18 cellular contexts compared by ENCODE assay signal in the genomic region with DNA sequence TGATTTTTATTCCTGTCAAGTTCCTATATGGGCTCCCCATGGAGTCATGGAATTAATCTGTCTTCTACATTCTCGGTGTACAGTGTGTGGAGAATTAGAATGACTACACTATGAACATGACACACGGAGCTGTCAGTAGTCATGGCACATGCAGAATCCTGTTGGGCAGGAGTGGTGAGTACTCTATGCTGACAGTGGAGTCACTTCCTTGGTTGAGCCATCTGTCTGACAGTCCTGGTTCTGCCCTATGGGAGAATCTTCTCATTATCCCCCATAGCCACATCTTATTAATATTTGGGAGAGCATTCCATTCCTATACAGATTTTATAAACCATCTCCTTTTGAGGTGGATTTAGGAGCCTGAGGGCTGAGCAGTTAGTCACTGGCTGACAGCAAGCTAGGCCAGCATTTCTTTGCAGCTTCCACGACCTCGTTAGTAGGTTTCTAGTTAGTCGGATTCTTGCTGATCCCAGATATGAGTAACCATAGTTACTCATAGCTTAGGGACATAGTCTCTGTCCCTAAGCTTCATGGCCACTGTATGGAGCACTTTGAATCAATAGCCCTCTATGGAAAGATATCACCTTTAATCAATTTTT.
A peak's percentile ranks its signal among the peaks of the same experiment; 100 is the strongest.
DNase-seq lines count a peak whose midpoint lies in the region; TF ChIP-seq lines count a peak whose summit lies in the region.
"Had no signal": no experiment of that assay in that cellular context is flagged by ENCODE, and none has a peak within 500 bp of the region (broad histone marks: within the 10 kb centered on the region; RNA-seq: fewer than 3 reads in every experiment).

No MANE protein-coding gene starts in this region.

- no peaks in the 10 kb centered on the region for H3K27me3 ChIP-seq in smooth muscle cell (ENCODE audit: low read depth)
- H3K27me3 ChIP-seq: BE2C, MG63 had no signal

- H3K4me1 ChIP-seq in smooth muscle cell (ENCODE audit: low read depth) = no peaks in the 10 kb centered on the region
- H3K4me1 ChIP-seq: BE2C had no signal

- H3K9me3 ChIP-seq in smooth muscle cell (replicated peaks; ENCODE audit: low read depth) = no peaks in the 10 kb centered on the region
- H3K9me3 ChIP-seq: BE2C, MG63 had no signal

- DNase-seq in ELR (ENCODE audit: low read depth) (peak; percentile 81), RWPE1 (ENCODE audit: low spot score) (peak; percentile 20), epithelial cell of prostate (ENCODE audit: low read depth, low spot score) (peak; percentile 60), smooth muscle cell (lab: John Stamatoyannopoulos, UW; ENCODE audit: unreplicated experiment) (no peak), iPS-NIHi7 (ENCODE audit: extremely low spot score) (no peak), H4 (ENCODE audit: low spot score) (no peak)
- no peak for DNase-seq in activated naive CD4-positive, alpha-beta T cell treated with Interleukin-2 at 50 U/mL for 16 hours
- DNase-seq: ACHN; BE2C; CD4-positive, alpha-beta memory T cell; MG63; NCI-H1092 treated with DMSO at 0.1 percent for 48 hours; NCI-H1694; NCI-H510A treated with DMSO at 0.1 percent for 48 hours; NCI-H82; PC-9; SHP77 treated with DMSO at 0.1 percent for 48 hours had no signal

- H4K20me1 ChIP-seq in smooth muscle cell (ENCODE audit: low read depth) = no peaks in the 10 kb centered on the region

- POLR2A ChIA-PET in RWPE1 (lab: Yijun Ruan, JAX; ENCODE audit: low non-redundant PET) = no interaction called here

- 17% methylated on average over 5 of the region's 5 CpGs for WGBS in smooth muscle cell (ENCODE audit: low lambda C conversion rate)

- peak overlapping the region; percentile 38 for H3K4me2 ChIP-seq in smooth muscle cell
- H3K4me2 ChIP-seq: GM23338, PC-9 had no signal

- H2AFZ ChIP-seq in smooth muscle cell (ENCODE audit: low read depth) = no peak overlapping the region
- H2AFZ ChIP-seq: GM23338, PC-9 had no signal

- H3K4me3 ChIP-seq in smooth muscle cell = no peak overlapping the region
- H3K4me3 ChIP-seq: GM23338, MG63, PC-9 had no signal

- H3K9ac ChIP-seq in smooth muscle cell (ENCODE audit: low read depth) = no peak overlapping the region

- TF ChIP-seq CTCF in RWPE1 (conservative IDR thresholded peaks at IDR 0.05; ENCODE audit: low read depth) (no peak), smooth muscle cell (IDR thresholded peaks at IDR 0.05; ENCODE audit: borderline replicate concordance, insufficient read depth, poor library complexity, severe bottlenecking) (no peak)

- no peaks in the 10 kb centered on the region for H3F3A ChIP-seq in smooth muscle cell (ENCODE audit: low read depth)

- H3K36me3 ChIP-seq in smooth muscle cell (ENCODE audit: low read depth) = no peaks in the 10 kb centered on the region
- H3K36me3 ChIP-seq: BE2C, MG63 had no signal

- CTCF ChIA-PET in RWPE1 (lab: Yijun Ruan, JAX) = interaction anchor here (0.6 kb wide), 1 partner anchor 113 kb away, joined by 6 read pairs; no protein-coding TSS in a partner anchor

- no peaks in the 10 kb centered on the region for H3K79me2 ChIP-seq in smooth muscle cell (ENCODE audit: low read depth)

- H3K27ac ChIP-seq in RWPE1 (no peak overlapping the region), epithelial cell of prostate (peak overlapping the region; percentile 36), smooth muscle cell (ENCODE audit: low read depth) (peak overlapping the region; percentile 64)
- H3K27ac ChIP-seq: PC-9 had no signal

Comparison
In these comparisons a context has a peak if more than half of its experiments do, and no peak if none do; other contexts are left out.
1. DNase-seq: peak in ELR (single experiment), RWPE1 (single experiment) and epithelial cell of prostate (single experiment); none in smooth muscle cell (single experiment), iPS-NIHi7 (single experiment), activated naive CD4-positive, alpha-beta T cell treated with Interleukin-2 at 50 U/mL for 16 hours (single experiment) and H4 (single experiment).